27 cellular contexts compared by ENCODE assay signal in genomic region chr15:76987276-76987675, GRCh38. TPM values are rescaled to one million over a fixed set of nuclear protein-coding genes. Genes with fewer than 3 reads are reported as not detected.
DNase-seq lines count a peak whose midpoint lies in the region; ATAC-seq, FAIRE-seq and TF ChIP-seq lines count a peak whose summit lies in the region.
"Had no signal": no experiment of that assay in that cellular context is flagged by ENCODE, and none has a peak within 500 bp of the region (broad histone marks: within the 10 kb centered on the region; RNA-seq: fewer than 3 reads in every experiment).

No MANE protein-coding gene starts in this region.

- no peak overlapping the region for H2BK5ac ChIP-seq in H9 (ENCODE audit: insufficient read length, low read length)

- H3K36me3 Mint-ChIP-seq in activated CD4-positive, alpha-beta memory T cell treated with anti-CD3 and anti-CD28 coated beads, Interleukin-2, amount 10 ng/mL, durations not matched to agents 7 days and 5 days (ENCODE audit: low read depth): no peaks in the 10 kb centered on the region
- no peaks in the 10 kb centered on the region for H3K36me3 Mint-ChIP-seq in H9 (ENCODE audit: insufficient read depth in 1 of 3, low read depth in 3 of 3)
- H3K36me3 Mint-ChIP-seq: CD4-positive, alpha-beta memory T cell had no signal

- no peak overlapping the region for H3K23ac ChIP-seq in H9 (ENCODE audit: insufficient read length, low read depth, low read length)

- H3K4me3 ChIP-seq in GM12878: no peak overlapping the region
- H3K4me3 ChIP-seq: right lobe of liver, tibial nerve had no signal

- TF ChIP-seq CTCF in GM12878 (IDR thresholded peaks at IDR 0.05 in 2 of 3, conservative IDR thresholded peaks at IDR 0.05 in 1 of 3; ENCODE audit: control insufficient read depth in 2 of 3, extremely low read depth in 1 of 3, insufficient read depth in 1 of 3, low read depth in 3 of 3, low read length in 3 of 3) (no peak), H9 (conservative IDR thresholded peaks at IDR 0.05) (no peak)

- no peak overlapping the region for H3T11ph ChIP-seq in H9 (ENCODE audit: low read length)

- H3K36me3 ChIP-seq in GM12878 (ENCODE audit: control insufficient read depth in 2 of 2, insufficient read depth in 2 of 2, low read length in 1 of 2): no peaks in the 10 kb centered on the region
- H3K36me3 ChIP-seq: right lobe of liver, tibial nerve had no signal

- ATAC-seq in Right ventricle myocardium superior (ENCODE audit: poor library complexity): no peak
- ATAC-seq in GM12878: no peak
- no peak for ATAC-seq in stimulated activated naive CD8-positive, alpha-beta T cell treated with anti-CD3 and anti-CD28 coated beads, Interleukin-15, amount 100 ng/mL, for 72 hours
- ATAC-seq: right lobe of liver had no signal

- SMC1A ChIA-PET in GM12878 (lab: Charles Lee; ENCODE audit: uncharacterized antibody, unreplicated experiment): interaction anchor here (0.6 to 4.5 kb wide), 13 partner anchors 10 to 709 kb away, joined by 3 to 75 read pairs (median 3); no protein-coding TSS in a partner anchor

- H3K14ac ChIP-seq in H9 (ENCODE audit: insufficient read depth, low read length): no peak overlapping the region

- no peak overlapping the region for H3K4me3 Mint-ChIP-seq in activated CD4-positive, alpha-beta memory T cell treated with anti-CD3 and anti-CD28 coated beads, Interleukin-2, amount 10 ng/mL, durations not matched to agents 7 days and 5 days
- peak overlapping the region in 1 of 2 donors; percentile 82 for H3K4me3 Mint-ChIP-seq in stimulated activated naive CD8-positive, alpha-beta T cell treated with anti-CD3 and anti-CD28 coated beads, Interleukin-15, amount 100 ng/mL, for 72 hours
- H3K4me3 Mint-ChIP-seq in H9: no peak overlapping the region

- DNase-seq in cardiac septum (ENCODE audit: low spot score): peak; percentile 57
- no peak for DNase-seq in Right ventricle myocardium superior
- DNase-seq in activated CD4-positive, alpha-beta memory T cell treated with anti-CD3 and anti-CD28 coated beads, Interleukin-2, amount 10 ng/mL, durations not matched to agents 7 days and 5 days: no peak
- no peak for DNase-seq in GM12878 (ENCODE audit: low read depth, low spot score)
- DNase-seq in stimulated activated naive CD8-positive, alpha-beta T cell treated with anti-CD3 and anti-CD28 coated beads, Interleukin-15, amount 100 ng/mL, for 72 hours: no peak
- DNase-seq in OCI-M1 (lab: John Stamatoyannopoulos, UW): no peak
- no peak for DNase-seq in CD1c-positive myeloid dendritic cell (ENCODE audit: extremely low spot score)
- DNase-seq in H9: no peak
- DNase-seq: activated CD4-positive, alpha-beta T cell treated with anti-CD3 and anti-CD28 coated beads, Interleukin-2, amount 50 U/mL, for 4 hours; amygdala; CD4-positive, alpha-beta memory T cell; DMS 273 treated with DMSO at 0.1 percent for 48 hours; islet precursor cell; NCI-H1105; NCI-H2029; NCI-H226; NCI-H748 treated with DMSO at 0.1 percent for 48 hours; right lobe of liver; SK-N-SH; stimulated activated CD4-positive, alpha-beta T cell treated with anti-CD3 and anti-CD28 coated beads, Interleukin-12 subunit alpha, Interleukin-12 subunit beta, amount 100 ng/mL, for 4 hours had no signal

- FAIRE-seq in GM12878 (lab: Jason Lieb, UNC): no peak
- FAIRE-seq: bronchial epithelial cell, endothelial cell of umbilical vein had no signal

- H2AK5ac ChIP-seq in H9 (ENCODE audit: insufficient read length, low read length): no peak overlapping the region

- H3K9ac ChIP-seq in GM12878 (ENCODE audit: control insufficient read depth, insufficient read depth, low read length) (no peak overlapping the region), H9 (ENCODE audit: extremely low read depth, insufficient read length, low read length) (no peak overlapping the region)
- H3K9ac ChIP-seq: SK-N-SH had no signal

- RAD21 ChIA-PET in GM12878 (lab: Charles Lee; ENCODE audit: unreplicated experiment): interaction anchor here (0.6 to 5.0 kb wide), 10 partner anchors 11 to 735 kb away, joined by 3 to 73 read pairs (median 22); no protein-coding TSS in a partner anchor

- H3K27ac ChIP-seq in GM12878 (ENCODE audit: control insufficient read depth, insufficient read depth): peak overlapping the region; percentile 89; the same call in 1 of the 2 replicates
- no peak overlapping the region for H3K27ac ChIP-seq in H9 (ENCODE audit: insufficient read length, low read depth, low read length)
- H3K27ac ChIP-seq: right lobe of liver, RWPE1, tibial nerve had no signal

- H2AFZ ChIP-seq in GM12878 (ENCODE audit: control insufficient read depth, low read depth, low read length) (no peak overlapping the region), H9 (ENCODE audit: low read length) (no peak overlapping the region)

- no peak overlapping the region for H4K8ac ChIP-seq in H9 (replicated peaks; ENCODE audit: insufficient read length, low read depth, low read length)

- in situ Hi-C loops in GM12878 (cut with MboI): no loop called here

- no peaks in the 10 kb centered on the region for H3K9me3 Mint-ChIP-seq in activated CD4-positive, alpha-beta memory T cell treated with anti-CD3 and anti-CD28 coated beads, Interleukin-2, amount 10 ng/mL, durations not matched to agents 7 days and 5 days
- H3K9me3 Mint-ChIP-seq in stimulated activated naive CD8-positive, alpha-beta T cell treated with anti-CD3 and anti-CD28 coated beads, Interleukin-15, amount 100 ng/mL, for 72 hours: no peaks in the 10 kb centered on the region
- H3K9me3 Mint-ChIP-seq in H9: no peaks in the 10 kb centered on the region

- H3K4me1 ChIP-seq in GM12878 (ENCODE audit: control insufficient read depth, insufficient read depth, low read length): peaks cover 41% of the 10 kb centered on the region
- H3K4me1 ChIP-seq in H9 (ENCODE audit: insufficient read depth, low read length): no peaks in the 10 kb centered on the region
- H3K4me1 ChIP-seq: right lobe of liver had no signal

- no peak for TF ChIP-seq EP300 in GM12878 (IDR thresholded peaks at IDR 0.05; ENCODE audit: borderline replicate concordance in 1 of 2, control insufficient read depth in 1 of 2, low read depth in 2 of 2, low read length in 2 of 2)

- H3K18ac ChIP-seq in H9 (ENCODE audit: insufficient read length, low read depth, low read length): no peak overlapping the region

- H3K9me3 ChIP-seq in GM12878 (replicated peaks; ENCODE audit: control insufficient read depth, insufficient read depth, low read length) (no peaks in the 10 kb centered on the region), H9 (ENCODE audit: control insufficient read depth, low read depth, low read length) (no peaks in the 10 kb centered on the region)
- H3K9me3 ChIP-seq: right lobe of liver, SK-N-SH, tibial nerve had no signal

- CTCF ChIA-PET in activated CD4-positive, alpha-beta memory T cell treated with anti-CD3 and anti-CD28 coated beads, Interleukin-2, amount 10 ng/mL, durations not matched to agents 7 days and 5 days (lab: Charles Lee): interaction anchor here (1.2 to 4.3 kb wide), 7 partner anchors 10 to 37 kb away, joined by 4 to 20 read pairs (median 9); no protein-coding TSS in a partner anchor
- CTCF ChIA-PET in GM12878 (lab: Yijun Ruan, JAX): interaction anchor here (0.6 to 4.9 kb wide), 11 partner anchors 11 to 556 kb away, joined by 3 to 82 read pairs (median 7); no protein-coding TSS in a partner anchor

- BruUV-seq in GM12878 (replicated peaks; lab: Mats Ljungman, UMichigan): no TSS peak

- H3K23me2 ChIP-seq in H9 (ENCODE audit: insufficient read length, low read depth, low read length, poor library complexity, severe bottlenecking): no peaks in the 10 kb centered on the region

- H2BK12ac ChIP-seq in H9 (ENCODE audit: insufficient read length, low read depth, low read length): no peak overlapping the region

- no peak overlapping the region for H3K4ac ChIP-seq in H9 (ENCODE audit: low read depth, low read length)

- H4K5ac ChIP-seq in H9 (ENCODE audit: insufficient read length, low read depth, low read length): no peak overlapping the region

- H2BK15ac ChIP-seq in H9 (ENCODE audit: low read depth, low read length): no peak overlapping the region

- no peak for TF ChIP-seq POLR2A in GM12878 (IDR thresholded peaks at IDR 0.05; ENCODE audit: low read depth, low read length)

- H2BK20ac ChIP-seq in H9 (ENCODE audit: low read depth, low read length, poor library complexity, severe bottlenecking): no peak overlapping the region

- no peak overlapping the region for H2BK120ac ChIP-seq in H9 (ENCODE audit: low read depth, low read length, poor library complexity, severe bottlenecking)

- POLR2A ChIA-PET in activated CD4-positive, alpha-beta memory T cell treated with anti-CD3 and anti-CD28 coated beads, Interleukin-2, amount 10 ng/mL, durations not matched to agents 7 days and 5 days (lab: Charles Lee): interaction anchor here (0.9 to 3.8 kb wide), 10 partner anchors 8 to 56 kb away, joined by 3 to 61 read pairs (median 19); partner anchors contain the start of genes PSTPIP1 and RCN2
- POLR2A ChIA-PET in GM12878 (lab: Charles Lee): interaction anchor here (0.6 to 4.6 kb wide), 10 partner anchors 9 to 474 kb away, joined by 3 to 39 read pairs (median 6); no protein-coding TSS in a partner anchor

- no peaks in the 10 kb centered on the region for H3K79me1 ChIP-seq in H9 (ENCODE audit: insufficient read depth, low read depth, low read length, poor library complexity, severe bottlenecking)

- no peak for TF ChIP-seq RAD21 in GM12878 (IDR thresholded peaks at IDR 0.05; ENCODE audit: insufficient read depth, low read depth, low read length)

- H3K56ac ChIP-seq in H9 (ENCODE audit: insufficient read length, low read depth, low read length): no peak overlapping the region

- WGBS in GM12878 (ENCODE audit: insufficient coverage, insufficient replicate concordance, low lambda C conversion rate, missing lambda C conversion rate): 77% methylated on average over 6 of the region's 6 CpGs
- WGBS in H9 (ENCODE audit: extremely low coverage, insufficient read length, low lambda C conversion rate): no CpG with 5 or more reads among the region's 6 CpGs

- peak overlapping the region; percentile 99 for H3K27ac Mint-ChIP-seq in activated CD4-positive, alpha-beta memory T cell treated with anti-CD3 and anti-CD28 coated beads, Interleukin-2, amount 10 ng/mL, durations not matched to agents 7 days and 5 days
- peak overlapping the region; percentile 74 to 94 for H3K27ac Mint-ChIP-seq in stimulated activated naive CD8-positive, alpha-beta T cell treated with anti-CD3 and anti-CD28 coated beads, Interleukin-15, amount 100 ng/mL, for 72 hours
- H3K27ac Mint-ChIP-seq in H9: no peak overlapping the region

- H4K91ac ChIP-seq in H9 (ENCODE audit: insufficient read length, low read depth, low read length): no peak overlapping the region

- H3K4me1 Mint-ChIP-seq in activated CD4-positive, alpha-beta memory T cell treated with anti-CD3 and anti-CD28 coated beads, Interleukin-2, amount 10 ng/mL, durations not matched to agents 7 days and 5 days: peaks cover 66% of the 10 kb centered on the region
- H3K4me1 Mint-ChIP-seq in stimulated activated naive CD8-positive, alpha-beta T cell treated with anti-CD3 and anti-CD28 coated beads, Interleukin-15, amount 100 ng/mL, for 72 hours: peaks cover 57% of the 10 kb centered on the region
- peaks cover 14 to 23% of the 10 kb centered on the region in 2 experiments for H3K4me1 Mint-ChIP-seq in H9

- no peaks in the 10 kb centered on the region for H4K20me1 ChIP-seq in GM12878 (ENCODE audit: control insufficient read depth, insufficient read depth)
- H4K20me1 ChIP-seq in H9 (ENCODE audit: control insufficient read depth, insufficient read depth, insufficient read length): no peaks in the 10 kb centered on the region

- H3K27me3 Mint-ChIP-seq in activated CD4-positive, alpha-beta memory T cell treated with anti-CD3 and anti-CD28 coated beads, Interleukin-2, amount 10 ng/mL, durations not matched to agents 7 days and 5 days: no peaks in the 10 kb centered on the region
- no peaks in the 10 kb centered on the region for H3K27me3 Mint-ChIP-seq in stimulated activated naive CD8-positive, alpha-beta T cell treated with anti-CD3 and anti-CD28 coated beads, Interleukin-15, amount 100 ng/mL, for 72 hours
- peaks cover 2% of the 10 kb centered on the region for H3K27me3 Mint-ChIP-seq in H9 (ENCODE audit: low read depth)
- H3K27me3 Mint-ChIP-seq: CD4-positive, alpha-beta memory T cell had no signal

- H3K27me3 ChIP-seq in GM12878 (replicated peaks in 1 of 2; ENCODE audit: control insufficient read depth in 2 of 2, insufficient read depth in 2 of 2, low read length in 1 of 2): no peaks in the 10 kb centered on the region
- no peaks in the 10 kb centered on the region for H3K27me3 ChIP-seq in H9 (ENCODE audit: insufficient read depth, low read length)
- H3K27me3 ChIP-seq: right lobe of liver, tibial nerve had no signal

- no peak overlapping the region for H3K4me2 ChIP-seq in GM12878 (ENCODE audit: control insufficient read depth, insufficient read depth)
- H3K4me2 ChIP-seq in H9 (ENCODE audit: insufficient read depth, insufficient read length, low read length): no peak overlapping the region
- H3K4me2 ChIP-seq: SK-N-SH had no signal

- intact Hi-C loops in cardiac septum (cut with DNase I): no loop called here
- intact Hi-C loops in Right ventricle myocardium superior (cut with DNase I): no loop called here
- intact Hi-C loops in GM12878 (cut with micrococcal nuclease; ENCODE audit: unreplicated experiment): loop anchor here (10.0 kb wide), 1 partner anchor 198 kb away; no protein-coding TSS in a partner anchor

- H3K79me2 ChIP-seq in GM12878 (ENCODE audit: control insufficient read depth, insufficient read depth, low read length) (no peaks in the 10 kb centered on the region), H9 (ENCODE audit: insufficient read depth, low read length) (no peaks in the 10 kb centered on the region)

RNA-seq across cellular contexts. Expression of gene PSTPIP1, which starts 7.7 kb away (rescaled TPM):
- total RNA-seq in cardiac septum (2.7 TPM), Right ventricle myocardium superior (5.0 TPM), GM12878 (2014; rRNA removed) (20.1 and 22.6 TPM in 2 replicates), GM12878 (2014; rRNA removed; fragmentation: Illumina TruSeq; extraction: Trizol) (11.2 and 12.0 TPM in 2 replicates), GM12878 (2021) (28.6 and 29.3 TPM in 2 replicates), H9 (2021) (1.1 and 1.8 TPM in 2 replicates)
- total RNA-seq in activated CD4-positive, alpha-beta memory T cell treated with anti-CD3 and anti-CD28 coated beads, Interleukin-2, amount 10 ng/mL, durations not matched to agents 7 days and 5 days: 100 to 1,000 TPM; 181 to 187 TPM
- total RNA-seq in GM12878 (2013; cell fraction: nucleolus; rRNA removed): 1.4 and 1.9 TPM in 2 replicates
- polyA plus RNA-seq in GM12878 (2011; ENCODE audit: low read depth): 4.1 TPM
- polyA plus RNA-seq in GM12878 (2011; rRNA removed) (2.4 and 3.9 TPM in 2 replicates), GM12878 (2014; fragmentation: Illumina TruSeq; extraction: Trizol) (1.8 and 8.8 TPM in 2 replicates), GM12878 (2014; fragmentation: Nextera tagmentation; extraction: Ambion mirVana) (1 to 10 TPM in 1 of 2 experiments, under 1 TPM in 1; 0.50 to 5.7 TPM), GM12878 (2014; rRNA removed) (23.8 and 23.9 TPM in 2 replicates), GM12878 (2016; fragmentation: Nextera tagmentation; extraction: Ambion mirVana) (10 to 100 TPM; 17.8 to 19.0 TPM)
- polyA plus RNA-seq in GM12878 (2011; cell fraction: cytosol; rRNA removed): 5.2 and 7.5 TPM in 2 replicates
- polyA plus RNA-seq in GM12878 (2011; cell fraction: nucleus; rRNA removed): 20.8 and 25.0 TPM in 2 replicates
- 9.7 and 13.0 TPM in 2 replicates for polyA plus RNA-seq in GM12878 (2012)
- polyA minus RNA-seq in GM12878 (2011; rRNA and poly(A)+ RNA removed): 1.3 and 3.0 TPM in 2 replicates
- polyA minus RNA-seq in GM12878 (2011; cell fraction: cytosol; rRNA and poly(A)+ RNA removed): 1.5 and 3.3 TPM in 2 replicates
- 6.8 and 11.0 TPM in 2 replicates for polyA minus RNA-seq in GM12878 (2011; cell fraction: nucleus; rRNA and poly(A)+ RNA removed)
- total RNA-seq: bronchial epithelial cell, endothelial cell of umbilical vein, glomerular endothelial cell, M059J had no signal
- polyA plus RNA-seq: endothelial cell of umbilical vein, neural cell had no signal

RNA-seq across cellular contexts. Expression of gene RCN2, which starts 55.7 kb away (rescaled TPM):
- 30.3 TPM for total RNA-seq in cardiac septum
- total RNA-seq in Right ventricle myocardium superior: 18.9 TPM
- 10 to 100 TPM; 23.0 to 24.9 TPM for total RNA-seq in activated CD4-positive, alpha-beta memory T cell treated with anti-CD3 and anti-CD28 coated beads, Interleukin-2, amount 10 ng/mL, durations not matched to agents 7 days and 5 days
- 15.9 and 16.7 TPM in 2 replicates for total RNA-seq in GM12878 (2013; cell fraction: nucleolus; rRNA removed)
- 5.0 and 6.0 TPM in 2 replicates for total RNA-seq in GM12878 (2014; rRNA removed)
- total RNA-seq in GM12878 (2014; rRNA removed; fragmentation: Illumina TruSeq; extraction: Trizol): 12.1 and 12.9 TPM in 2 replicates
- 7.3 and 7.9 TPM in 2 replicates for total RNA-seq in GM12878 (2021)
- 6.1 TPM for polyA plus RNA-seq in GM12878 (2011; ENCODE audit: low read depth)
- 27.5 and 49.7 TPM in 2 replicates for polyA plus RNA-seq in GM12878 (2011; rRNA removed)
- 6.1 and 7.3 TPM in 2 replicates for polyA plus RNA-seq in GM12878 (2011; cell fraction: cytosol; rRNA removed)
- polyA plus RNA-seq in GM12878 (2011; cell fraction: nucleus; rRNA removed): 8.8 and 11.8 TPM in 2 replicates
- polyA plus RNA-seq in GM12878 (2012): 13.1 and 17.2 TPM in 2 replicates
- 13.5 and 15.9 TPM in 2 replicates for polyA plus RNA-seq in GM12878 (2014; fragmentation: Illumina TruSeq; extraction: Trizol)
- 10 to 100 TPM in 1 of 2 experiments, 1 to 10 TPM in 1; 4.9 to 12.8 TPM for polyA plus RNA-seq in GM12878 (2014; fragmentation: Nextera tagmentation; extraction: Ambion mirVana)
- 11.6 and 12.7 TPM in 2 replicates for polyA plus RNA-seq in GM12878 (2014; rRNA removed)
- 10 to 100 TPM; 37.2 to 41.0 TPM for polyA plus RNA-seq in GM12878 (2016; fragmentation: Nextera tagmentation; extraction: Ambion mirVana)
- 1.7 and 4.6 TPM in 2 replicates for polyA minus RNA-seq in GM12878 (2011; rRNA and poly(A)+ RNA removed)
- 1.6 and 4.5 TPM in 2 replicates for polyA minus RNA-seq in GM12878 (2011; cell fraction: cytosol; rRNA and poly(A)+ RNA removed)
- polyA minus RNA-seq in GM12878 (2011; cell fraction: nucleus; rRNA and poly(A)+ RNA removed): 1.7 and 4.0 TPM in 2 replicates
- total RNA-seq in H9 (2021): 134 and 139 TPM in 2 replicates

Comparison
In these comparisons a context has a peak if more than half of its experiments do, and no peak if none do; other contexts are left out.
1. H3K27ac Mint-ChIP-seq: peak in activated CD4-positive, alpha-beta memory T cell treated with anti-CD3 and anti-CD28 coated beads, Interleukin-2, amount 10 ng/mL, durations not matched to agents 7 days and 5 days (single experiment) and stimulated activated naive CD8-positive, alpha-beta T cell treated with anti-CD3 and anti-CD28 coated beads, Interleukin-15, amount 100 ng/mL, for 72 hours (2 of 2); none in H9 (0 of 3).
2. RNA of gene PSTPIP1, which starts 7.7 kb away (total RNA-seq): 181 to 187 TPM in activated CD4-positive, alpha-beta memory T cell treated with anti-CD3 and anti-CD28 coated beads, Interleukin-2, amount 10 ng/mL, durations not matched to agents 7 days and 5 days; 1.4 to 29.3 TPM in GM12878, 5.0 TPM in Right ventricle myocardium superior (single experiment), 2.7 TPM in cardiac septum (single experiment) and 1.1 to 1.8 TPM in H9; every median in the first group is over 4 times any median in the second.